Comparison of ENCODE assay signal across 16 cellular contexts in genomic region chr22:24161485-24161884, GRCh38. TPM values are rescaled to one million over a fixed set of nuclear protein-coding genes. Genes with fewer than 3 reads are reported as not detected.
DNase-seq lines count a peak whose midpoint lies in the region; ATAC-seq and TF ChIP-seq lines count a peak whose summit lies in the region.
"Had no signal": no experiment of that assay in that cellular context is flagged by ENCODE, and none has a peak within 500 bp of the region (broad histone marks: within the 10 kb centered on the region; RNA-seq: fewer than 3 reads in every experiment).

No MANE protein-coding gene starts in this region.

- no peak for DNase-seq in CD4-positive, alpha-beta T cell
- DNase-seq in ascending aorta (ENCODE audit: low spot score in 2 of 2) (no peak), SKM-1 treated with dmso at 0.1 percent for 144 hours (lab: John Stamatoyannopoulos, UW; ENCODE audit: unreplicated experiment) (no peak)
- DNase-seq in activated CD8-positive, alpha-beta memory T cell treated with anti-CD3 and anti-CD28 coated beads for 24 hours = no peak
- DNase-seq: activated CD4-positive, alpha-beta T cell treated with anti-CD3 and anti-CD28 coated beads, Interleukin-2, amount 50 U/mL, for 4 hours; activated naive CD8-positive, alpha-beta T cell treated with anti-CD3 and anti-CD28 coated beads, Interleukin-2, amount 50 U/mL, for 24 hours; activated T-cell treated with anti-CD3 and anti-CD28 coated beads, Interleukin-2, amount 50 U/mL, for 4 hours; brain microvascular endothelial cell; Kasumi-1; NCI-H1105 treated with DMSO at 0.1 percent for 48 hours; NCI-H524 treated with DMSO at 0.1 percent for 48 hours; SIG-M5 had no signal

- no peak overlapping the region for H3K4me3 ChIP-seq in BLaER1 treated with 17β-estradiol and CSF1 and Interleukin-3, amounts not matched to agents 10 nM and 100 nM
- H3K4me3 ChIP-seq in ascending aorta (no peak overlapping the region), neutrophil (ENCODE audit: low read depth in 1 of 2, low read length in 1 of 2) (no peak overlapping the region)

- H3K27ac ChIP-seq in BLaER1 treated with 17β-estradiol and CSF1 and Interleukin-3, amounts not matched to agents 10 nM and 100 nM = peak overlapping the region in 4 of 11 experiments; percentile 21 to 47 (median 31); a peak in 5 of 22 replicates
- peak overlapping the region; percentile 35 for H3K27ac ChIP-seq in CD4-positive, alpha-beta T cell (ENCODE audit: low read depth, low read length)
- H3K27ac ChIP-seq in ascending aorta = peak overlapping the region; percentile 78 to 89
- H3K27ac ChIP-seq in neutrophil = peak overlapping the region; percentile 96
- H3K27ac ChIP-seq: brain microvascular endothelial cell had no signal

- no peaks in the 10 kb centered on the region for H3K9me3 Mint-ChIP-seq in CD4-positive, alpha-beta T cell
- H3K9me3 Mint-ChIP-seq: activated naive CD8-positive, alpha-beta T cell treated with anti-CD3 and anti-CD28 coated beads, Interleukin-2, amount 50 U/mL, for 24 hours; activated T-cell treated with anti-CD3 and anti-CD28 coated beads, Interleukin-2, amount 50 U/mL, for 4 hours; T-helper 1 cell treated with Interleukin-12 subunit alpha and Interleukin-12 subunit beta and Interleukin-4 antibody, amounts not matched to agents 30 μg/mL and 1 μg/mL, for 36 hours had no signal

- H3K9me3 ChIP-seq in BLaER1 treated with 17β-estradiol and CSF1 and Interleukin-3, amounts not matched to agents 10 nM and 100 nM (replicated peaks in 1 of 11) = no peaks in the 10 kb centered on the region
- H3K9me3 ChIP-seq in CD4-positive, alpha-beta T cell (ENCODE audit: control insufficient read depth, low read length) = no peaks in the 10 kb centered on the region
- H3K9me3 ChIP-seq in ascending aorta (no peaks in the 10 kb centered on the region), neutrophil (no peaks in the 10 kb centered on the region)

- no peak for ATAC-seq in CD4-positive, alpha-beta T cell (ENCODE audit: poor library complexity)
- ATAC-seq in HG03159 (IDR thresholded peaks at IDR 0.05; ENCODE audit: unreplicated experiment) = no peak
- ATAC-seq: activated naive CD8-positive, alpha-beta T cell treated with anti-CD3 and anti-CD28 coated beads, Interleukin-2, amount 50 U/mL, for 24 hours; activated T-cell treated with anti-CD3 and anti-CD28 coated beads, Interleukin-2, amount 50 U/mL, for 4 hours had no signal

- H3K4me1 ChIP-seq in BLaER1 treated with 17β-estradiol and CSF1 and Interleukin-3, amounts not matched to agents 10 nM and 100 nM = peaks cover 31 to 53% (median 42%) of the 10 kb centered on the region in 10 experiments
- H3K4me1 ChIP-seq in ascending aorta (peaks cover 21 to 52% of the 10 kb centered on the region in 2 donors), neutrophil (ENCODE audit: control insufficient read depth in 1 of 2, insufficient read depth in 1 of 2, low read depth in 1 of 2, low read length in 1 of 2) (peaks cover 42 to 44% of the 10 kb centered on the region in 2 experiments)

- no peaks in the 10 kb centered on the region for H3K27me3 Mint-ChIP-seq in CD4-positive, alpha-beta T cell
- H3K27me3 Mint-ChIP-seq: activated naive CD8-positive, alpha-beta T cell treated with anti-CD3 and anti-CD28 coated beads, Interleukin-2, amount 50 U/mL, for 24 hours had no signal

- H3K36me3 ChIP-seq in BLaER1 treated with 17β-estradiol and CSF1 and Interleukin-3, amounts not matched to agents 10 nM and 100 nM = peaks cover 41 to 78% (median 75%) of the 10 kb centered on the region in 11 experiments
- H3K36me3 ChIP-seq in ascending aorta (peaks cover 23 to 24% of the 10 kb centered on the region in 2 donors), neutrophil (peaks cover 64% of the 10 kb centered on the region)

- POLR2A ChIA-PET in CD4-positive, alpha-beta T cell (lab: Charles Lee) = no interaction called here

- H3K4me3 Mint-ChIP-seq in CD4-positive, alpha-beta T cell = no peak overlapping the region
- H3K4me3 Mint-ChIP-seq: activated naive CD8-positive, alpha-beta T cell treated with anti-CD3 and anti-CD28 coated beads, Interleukin-2, amount 50 U/mL, for 24 hours; activated T-cell treated with anti-CD3 and anti-CD28 coated beads, Interleukin-2, amount 50 U/mL, for 4 hours; T-helper 1 cell treated with Interleukin-12 subunit alpha and Interleukin-12 subunit beta and Interleukin-4 antibody, amounts not matched to agents 30 μg/mL and 1 μg/mL, for 36 hours had no signal

- CTCF ChIA-PET in CD4-positive, alpha-beta T cell (lab: Charles Lee) = no interaction called here

- peak overlapping the region in 6 of 11 experiments; percentile 6 to 41 (median 18); a peak in 6 of 22 replicates for H3K9ac ChIP-seq in BLaER1 treated with 17β-estradiol and CSF1 and Interleukin-3, amounts not matched to agents 10 nM and 100 nM

- peaks cover 32 to 95% (median 90%) of the 10 kb centered on the region in 11 experiments; a peak in 21 of 22 replicates for H4K20me1 ChIP-seq in BLaER1 treated with 17β-estradiol and CSF1 and Interleukin-3, amounts not matched to agents 10 nM and 100 nM

- H3K4me1 Mint-ChIP-seq in CD4-positive, alpha-beta T cell (ENCODE audit: low read depth) = peaks cover 58% of the 10 kb centered on the region

- H3K36me3 Mint-ChIP-seq in CD4-positive, alpha-beta T cell (ENCODE audit: low read depth) = peaks cover 67% of the 10 kb centered on the region

- no peaks in the 10 kb centered on the region for H3K27me3 ChIP-seq in BLaER1 treated with 17β-estradiol and CSF1 and Interleukin-3, amounts not matched to agents 10 nM and 100 nM
- no peaks in the 10 kb centered on the region for H3K27me3 ChIP-seq in CD4-positive, alpha-beta T cell (ENCODE audit: control insufficient read depth, insufficient read depth, low read length)
- H3K27me3 ChIP-seq in ascending aorta = no peaks in the 10 kb centered on the region
- no peaks in the 10 kb centered on the region for H3K27me3 ChIP-seq in neutrophil
- H3K27me3 ChIP-seq: brain microvascular endothelial cell had no signal

- TF ChIP-seq CTCF in CD4-positive, alpha-beta T cell (IDR thresholded peaks at IDR 0.05) = no peak
- TF ChIP-seq CTCF in ascending aorta (IDR thresholded peaks at IDR 0.05) = no peak
- no peak for TF ChIP-seq CTCF in neutrophil (IDR thresholded peaks at IDR 0.05)

- peak overlapping the region; percentile 75 for H3K27ac Mint-ChIP-seq in CD4-positive, alpha-beta T cell
- H3K27ac Mint-ChIP-seq: T-helper 1 cell treated with Interleukin-12 subunit alpha and Interleukin-12 subunit beta and Interleukin-4 antibody, amounts not matched to agents 30 μg/mL and 1 μg/mL, for 36 hours had no signal

- intact Hi-C loops in CD4-positive, alpha-beta T cell (cut with DNase I, micrococcal nuclease) = no loop called here
- intact Hi-C loops in ascending aorta (cut with DNase I) = no loop called here

- H3K4me2 ChIP-seq in BLaER1 treated with 17β-estradiol and CSF1 and Interleukin-3, amounts not matched to agents 10 nM and 100 nM = peak overlapping the region in 1 of 11 experiments; percentile 100; a peak in 1 of 22 replicates

RNA-seq across cellular contexts. Expression of gene SUSD2, which starts 19.8 kb away (rescaled TPM):
- 1 to 10 TPM in 1 of 2 experiments, under 1 TPM in 1; 0.80 to 1.5 TPM for total RNA-seq in CD4-positive, alpha-beta T cell
- 51.0 TPM for total RNA-seq in ascending aorta

Comparison
In these comparisons a context has a peak if more than half of its experiments do, and no peak if none do; other contexts are left out.
1. RNA of gene SUSD2, which starts 19.8 kb away (total RNA-seq): 51.0 TPM in ascending aorta (single experiment); 0.80 to 1.5 TPM in CD4-positive, alpha-beta T cell; every median in the first group is over 10 times any median in the second.